22 cellular contexts compared by ENCODE assay signal in genomic region chr1:222443566-222443965, GRCh38.
"Had no signal": no experiment of that assay in that cellular context is flagged by ENCODE, and none has a peak within 500 bp of the region (broad histone marks: within the 10 kb centered on the region; RNA-seq: fewer than 3 reads in every experiment).

No MANE protein-coding gene starts in this region.

- H3K4me3 Mint-ChIP-seq: endodermal cell; naive B cell; nephron progenitor cell; stimulated activated memory B cell treated with anti-CD40 and anti-IgM and Interleukin-4, amounts not matched to agents 10 μg/mL and 1 μg/mL and 100 μg/mL, for 72 hours; stimulated activated naive CD8-positive, alpha-beta T cell treated with anti-CD3 and anti-CD28 coated beads, Interleukin-15, Interleukin-2, amounts not matched to agents 100 ng/mL and 50 ng/mL, for 24 hours had no signal

- H3K4me1 Mint-ChIP-seq: naive B cell; stimulated activated memory B cell treated with anti-CD40 and anti-IgM and Interleukin-4, amounts not matched to agents 10 μg/mL and 1 μg/mL and 100 μg/mL, for 72 hours had no signal

- H3K27me3 Mint-ChIP-seq: stimulated activated naive CD8-positive, alpha-beta T cell treated with anti-CD3 and anti-CD28 coated beads, Interleukin-15, Interleukin-2, amounts not matched to agents 100 ng/mL and 50 ng/mL, for 24 hours had no signal

- H3K27ac Mint-ChIP-seq: endodermal cell; naive B cell; nephron progenitor cell; stimulated activated memory B cell treated with anti-CD40 and anti-IgM and Interleukin-4, amounts not matched to agents 10 μg/mL and 1 μg/mL and 100 μg/mL, for 72 hours; stimulated activated naive CD8-positive, alpha-beta T cell treated with anti-CD3 and anti-CD28 coated beads, Interleukin-15, Interleukin-2, amounts not matched to agents 100 ng/mL and 50 ng/mL, for 24 hours had no signal

- DNase-seq: effector CD4-positive, alpha-beta T cell; erythroblast; foreskin melanocyte; heart right ventricle; kidney; left cardiac atrium; left ventricle myocardium inferior; mesendoderm; naive B cell; nephron progenitor cell; psoas muscle; retina; right lobe of liver; spleen; stimulated activated CD4-positive, alpha-beta T cell treated with anti-CD3 and anti-CD28 coated beads, Interleukin-15, amount 100 ng/mL, for 24 hours; stimulated activated CD4-positive, alpha-beta T cell treated with anti-CD3 and anti-CD28 coated beads, Interleukin-1b, Interleukin-23, amount 100 ng/mL, for 48 hours; stimulated activated CD4-positive, alpha-beta T cell treated with anti-CD3 and anti-CD28 coated beads, Interleukin-4, amount 100 ng/mL, for 24 hours; testis; upper lobe of right lung had no signal

- H3K36me3 Mint-ChIP-seq: naive B cell; stimulated activated memory B cell treated with anti-CD40 and anti-IgM and Interleukin-4, amounts not matched to agents 10 μg/mL and 1 μg/mL and 100 μg/mL, for 72 hours had no signal

- H3K9me3 Mint-ChIP-seq: endodermal cell; nephron progenitor cell; stimulated activated memory B cell treated with anti-CD40 and anti-IgM and Interleukin-4, amounts not matched to agents 10 μg/mL and 1 μg/mL and 100 μg/mL, for 72 hours; stimulated activated naive CD8-positive, alpha-beta T cell treated with anti-CD3 and anti-CD28 coated beads, Interleukin-15, Interleukin-2, amounts not matched to agents 100 ng/mL and 50 ng/mL, for 24 hours had no signal

- ATAC-seq: heart right ventricle; left cardiac atrium; psoas muscle; right lobe of liver; stimulated activated memory B cell treated with anti-CD40 and anti-IgM and Interleukin-4, amounts not matched to agents 10 μg/mL and 1 μg/mL and 100 μg/mL, for 72 hours; upper lobe of right lung had no signal
